ENCODE assay signal across 17 cellular contexts in genomic region chr21:28136687-28137086, GRCh38.
DNase-seq lines count a peak whose midpoint lies in the region; ATAC-seq and TF ChIP-seq lines count a peak whose summit lies in the region.
"Had no signal": no experiment of that assay in that cellular context is flagged by ENCODE, and none has a peak within 500 bp of the region (broad histone marks: within the 10 kb centered on the region; RNA-seq: fewer than 3 reads in every experiment).

No MANE protein-coding gene starts in this region.

- H3K27ac Mint-ChIP-seq in dendritic cell treated with granulocyte-macrophage colony-stimulating factor and Interleukin-4, amounts not matched to agents 40 ng/mL and 50 ng/mL, for 4 days = peak overlapping the region; percentile 81
- H3K27ac Mint-ChIP-seq in MCF 10A (ENCODE audit: low read depth, unreplicated experiment) = no peak overlapping the region
- H3K27ac Mint-ChIP-seq: CD4-positive, CD25-positive, alpha-beta regulatory T cell had no signal

- H3K36me3 ChIP-seq in vagina = no peaks in the 10 kb centered on the region
- H3K36me3 ChIP-seq: SJSA1 had no signal

- CTCF ChIA-PET in MCF 10A (lab: Yijun Ruan, JAX) = no interaction called here

- TF ChIP-seq CTCF in vagina (IDR thresholded peaks at IDR 0.05) = no peak
- no peak for TF ChIP-seq CTCF in MCF 10A (IDR thresholded peaks at IDR 0.05; ENCODE audit: unreplicated experiment)

- H3K4me1 ChIP-seq in vagina = no peaks in the 10 kb centered on the region
- H3K4me1 ChIP-seq: SJSA1 had no signal

- intact Hi-C loops in dendritic cell treated with granulocyte-macrophage colony-stimulating factor and Interleukin-4, amounts not matched to agents 40 ng/mL and 50 ng/mL, for 4 days (cut with micrococcal nuclease) = no loop called here
- intact Hi-C loops in vagina (cut with DNase I) (no loop called here), MCF 10A (cut with micrococcal nuclease) (no loop called here), Right ventricle myocardium inferior (cut with DNase I) (no loop called here)

- H3K9me3 Mint-ChIP-seq in dendritic cell treated with granulocyte-macrophage colony-stimulating factor and Interleukin-4, amounts not matched to agents 40 ng/mL and 50 ng/mL, for 4 days = peaks cover 15% of the 10 kb centered on the region
- peaks cover 8% of the 10 kb centered on the region for H3K9me3 Mint-ChIP-seq in MCF 10A (ENCODE audit: unreplicated experiment)

- no peaks in the 10 kb centered on the region for H3K27me3 ChIP-seq in vagina
- H3K27me3 ChIP-seq: SJSA1 had no signal

- DNase-seq in EL (peak; percentile 53), LoVo (ENCODE audit: low spot score) (peak; percentile 5), vagina (ENCODE audit: extremely low spot score in 2 of 2) (no peak), MCF 10A (ENCODE audit: unreplicated experiment) (no peak), Right ventricle myocardium inferior (ENCODE audit: missing footprints) (no peak)
- DNase-seq: Calu3; CD4-positive, CD25-positive, alpha-beta regulatory T cell; H7; NCI-H1417 treated with DMSO at 0.1 percent for 48 hours; NCI-H2029; NCI-H2171 treated with DMSO at 0.1 percent for 48 hours; NCI-H82 had no signal

- H3K4me3 Mint-ChIP-seq in dendritic cell treated with granulocyte-macrophage colony-stimulating factor and Interleukin-4, amounts not matched to agents 40 ng/mL and 50 ng/mL, for 4 days = peak overlapping the region; percentile 23
- H3K4me3 Mint-ChIP-seq in MCF 10A (ENCODE audit: unreplicated experiment) = no peak overlapping the region
- H3K4me3 Mint-ChIP-seq: CD4-positive, CD25-positive, alpha-beta regulatory T cell had no signal

- no peaks in the 10 kb centered on the region for H3K36me3 Mint-ChIP-seq in dendritic cell treated with granulocyte-macrophage colony-stimulating factor and Interleukin-4, amounts not matched to agents 40 ng/mL and 50 ng/mL, for 4 days (ENCODE audit: low read depth)
- no peaks in the 10 kb centered on the region for H3K36me3 Mint-ChIP-seq in MCF 10A (ENCODE audit: insufficient read depth, unreplicated experiment)
- H3K36me3 Mint-ChIP-seq: CD4-positive, CD25-positive, alpha-beta regulatory T cell had no signal

- H3K4me3 ChIP-seq in vagina = no peak overlapping the region
- H3K4me3 ChIP-seq: SJSA1 had no signal

- peaks cover under 1% of the 10 kb centered on the region for H3K9me3 ChIP-seq in vagina

- H3K27ac ChIP-seq in vagina = no peak overlapping the region
- H3K27ac ChIP-seq: KMS-11, RWPE1, SJSA1 had no signal

- no TSS peak for BruUV-seq in MCF 10A (replicated peaks; lab: Mats Ljungman, UMichigan)

- ATAC-seq in GM18519 (IDR thresholded peaks at IDR 0.05; ENCODE audit: low FRiP score, unreplicated experiment) (no peak), Right ventricle myocardium inferior (no peak)

- POLR2A ChIA-PET in MCF 10A (lab: Yijun Ruan, JAX) = no interaction called here

- H3K27me3 Mint-ChIP-seq in dendritic cell treated with granulocyte-macrophage colony-stimulating factor and Interleukin-4, amounts not matched to agents 40 ng/mL and 50 ng/mL, for 4 days = no peaks in the 10 kb centered on the region
- no peaks in the 10 kb centered on the region for H3K27me3 Mint-ChIP-seq in MCF 10A (ENCODE audit: insufficient read depth, unreplicated experiment)
- H3K27me3 Mint-ChIP-seq: CD4-positive, CD25-positive, alpha-beta regulatory T cell had no signal

- H3K4me1 Mint-ChIP-seq in dendritic cell treated with granulocyte-macrophage colony-stimulating factor and Interleukin-4, amounts not matched to agents 40 ng/mL and 50 ng/mL, for 4 days (ENCODE audit: low read depth) = peaks cover 20% of the 10 kb centered on the region
- no peaks in the 10 kb centered on the region for H3K4me1 Mint-ChIP-seq in MCF 10A (ENCODE audit: insufficient read depth, unreplicated experiment)
- H3K4me1 Mint-ChIP-seq: CD4-positive, CD25-positive, alpha-beta regulatory T cell had no signal

- TF ChIP-seq POLR2A in vagina (IDR thresholded peaks at IDR 0.05) = no peak

Comparison
In these comparisons a context has a peak if more than half of its experiments do, and no peak if none do; other contexts are left out.
1. DNase-seq: peak in EL (single experiment) and LoVo (single experiment); none in vagina (0 of 2), MCF 10A (single experiment) and Right ventricle myocardium inferior (single experiment).